In the genomic region with DNA sequence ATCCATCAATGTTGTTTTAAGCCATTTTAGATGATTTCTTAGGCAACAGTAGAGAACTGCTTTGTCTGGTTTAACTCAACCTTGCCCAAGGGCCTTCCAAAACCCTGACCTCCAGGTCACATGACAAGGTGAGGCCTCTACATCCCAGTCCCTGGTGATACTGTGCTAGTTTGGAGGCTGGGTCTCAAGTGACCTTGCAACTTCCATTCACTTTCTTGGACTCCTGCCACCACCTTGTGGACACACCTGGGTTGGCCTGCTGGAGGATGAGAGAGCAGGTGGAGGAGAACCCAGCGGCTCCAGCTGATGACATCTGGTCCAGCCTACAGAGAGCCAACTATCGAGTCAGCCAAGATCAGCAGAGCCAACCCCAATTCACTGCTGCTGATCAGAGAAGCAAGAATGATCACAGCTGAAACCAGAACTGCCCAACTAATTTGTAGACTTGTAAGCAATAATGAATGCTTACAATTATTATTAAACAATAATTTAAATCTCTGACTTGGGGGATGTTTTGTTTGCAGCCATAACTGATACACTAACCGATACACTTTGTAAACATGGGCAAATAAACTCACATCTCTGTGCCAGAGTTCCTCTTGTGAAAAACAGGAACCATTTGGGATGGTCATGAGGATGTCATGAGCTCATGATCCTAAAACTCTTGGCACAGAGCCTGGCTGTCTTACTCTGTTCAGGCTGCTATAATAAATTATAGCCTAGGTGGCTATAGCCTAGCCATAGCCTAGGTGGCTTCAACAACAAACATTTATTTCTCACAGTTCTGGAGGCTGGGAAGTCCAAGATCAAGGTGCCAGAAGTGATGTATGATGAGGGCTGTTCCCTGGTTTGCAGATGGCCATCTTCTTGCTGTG, we compare ENCODE assay signal across 10 cellular contexts. TPM values are rescaled to one million over a fixed set of nuclear protein-coding genes. Genes with fewer than 3 reads are reported as not detected.
A peak's percentile ranks its signal among the peaks of the same experiment; 100 is the strongest.
DNase-seq lines count a peak whose midpoint lies in the region; ATAC-seq and TF ChIP-seq lines count a peak whose summit lies in the region.
"Had no signal": no experiment of that assay in that cellular context is flagged by ENCODE, and none has a peak within 500 bp of the region (broad histone marks: within the 10 kb centered on the region; RNA-seq: fewer than 3 reads in every experiment).

No MANE protein-coding gene starts in this region.

- H3K4me1 ChIP-seq in HCT116 (ENCODE audit: control insufficient read depth in 1 of 2, insufficient read depth in 2 of 2, low read length in 2 of 2): peaks cover 18 to 36% of the 10 kb centered on the region in 2 experiments
- H3K4me1 ChIP-seq in esophagus squamous epithelium: peaks cover 14 to 35% (median 20%) of the 10 kb centered on the region in 3 donors

- H3K9me3 ChIP-seq in HCT116 (ENCODE audit: control insufficient read depth in 1 of 2, insufficient read depth in 1 of 2, low read depth in 1 of 2, low read length in 2 of 2) (peaks cover 4 to 11% of the 10 kb centered on the region in 2 experiments; a peak in 2 of 4 replicates), esophagus squamous epithelium (peaks cover 0 to 6% (median 0%) of the 10 kb centered on the region in 3 donors)

- H3K27me3 ChIP-seq in HCT116 (ENCODE audit: insufficient read depth, low read length) (no peaks in the 10 kb centered on the region), esophagus squamous epithelium (no peaks in the 10 kb centered on the region), brain microvascular endothelial cell (replicated peaks) (no peaks in the 10 kb centered on the region)

- no TSS peak for BruUV-seq in HCT116 (replicated peaks; lab: Mats Ljungman, UMichigan)

- TF ChIP-seq POLR2A in HCT116 (IDR thresholded peaks at IDR 0.05; ENCODE audit: borderline replicate concordance, extremely low read depth, insufficient read depth, insufficient read length): no peak
- no peak for TF ChIP-seq POLR2A in esophagus squamous epithelium (IDR thresholded peaks at IDR 0.05)

- no peaks in the 10 kb centered on the region for H3K79me2 ChIP-seq in HCT116 (ENCODE audit: insufficient read depth, low read length)

- POLR2A ChIA-PET in HCT116 (lab: Charles Lee): no interaction called here
- POLR2A ChIA-PET in activated CD4-positive, alpha-beta memory T cell treated with anti-CD3 and anti-CD28 coated beads, Interleukin-2, amount 10 ng/mL, durations not matched to agents 7 days and 5 days (lab: Charles Lee): interaction anchor here (1.3 to 3.0 kb wide), 5 partner anchors 10 to 75 kb away, joined by 3 to 15 read pairs (median 9); partner anchors contain the start of gene FXYD5

- TF ChIP-seq CTCF in HCT116 (IDR thresholded peaks at IDR 0.05 in 2 of 3, conservative IDR thresholded peaks at IDR 0.05 in 1 of 3; ENCODE audit: borderline replicate concordance in 1 of 3, insufficient read depth in 1 of 3, low read depth in 2 of 3, low read length in 2 of 3): no peak
- TF ChIP-seq CTCF in esophagus squamous epithelium (IDR thresholded peaks at IDR 0.05): peak in 2 of 6 experiments; percentile 3 to 25
- TF ChIP-seq CTCF in brain microvascular endothelial cell (IDR thresholded peaks at IDR 0.05; ENCODE audit: low read depth, low read length, missing control alignments): no peak

- peak; percentile 25; the same call in 1 of the 2 replicates for TF ChIP-seq RAD21 in HCT116 (IDR thresholded peaks at IDR 0.05; ENCODE audit: low read depth)

- WGBS in esophagus squamous epithelium, 2 donors: 57 to 84% methylated on average over 3 of the region's 3 CpGs

- H3K4me3 Mint-ChIP-seq in activated CD4-positive, alpha-beta memory T cell treated with anti-CD3 and anti-CD28 coated beads, Interleukin-2, amount 10 ng/mL, durations not matched to agents 7 days and 5 days: no peak overlapping the region

- DNase-seq in COLO668 (lab: John Stamatoyannopoulos, UW; ENCODE audit: unreplicated experiment): peak; percentile 38
- no peak for DNase-seq in HCT116 (ENCODE audit: low read depth, low spot score)
- peak; percentile 72 for DNase-seq in activated CD4-positive, alpha-beta memory T cell treated with anti-CD3 and anti-CD28 coated beads, Interleukin-2, amount 10 ng/mL, durations not matched to agents 7 days and 5 days
- peak; percentile 22 for DNase-seq in kidney tubule cell (ENCODE audit: low spot score)
- no peak for DNase-seq in glomerular visceral epithelial cell (ENCODE audit: extremely low spot score)
- no peak for DNase-seq in esophagus squamous epithelium (lab: John Stamatoyannopoulos, UW)
- no peak for DNase-seq in cerebellar cortex (ENCODE audit: low spot score)
- no peak for DNase-seq in brain microvascular endothelial cell
- DNase-seq: NCI-H1048 had no signal

- H3K9me3 Mint-ChIP-seq in activated CD4-positive, alpha-beta memory T cell treated with anti-CD3 and anti-CD28 coated beads, Interleukin-2, amount 10 ng/mL, durations not matched to agents 7 days and 5 days: peaks cover 13% of the 10 kb centered on the region

- RAD21 ChIA-PET in HCT116 (lab: Charles Lee; ENCODE audit: low non-redundant PET in 1 of 2, low total read pairs in 2 of 2, uncharacterized antibody in 2 of 2, unreplicated experiment in 2 of 2): no interaction called here

- CTCF ChIA-PET in HCT116 (lab: Charles Lee): no interaction called here
- CTCF ChIA-PET in activated CD4-positive, alpha-beta memory T cell treated with anti-CD3 and anti-CD28 coated beads, Interleukin-2, amount 10 ng/mL, durations not matched to agents 7 days and 5 days (lab: Charles Lee): interaction anchor here (0.9 to 3.1 kb wide), 8 partner anchors 11 to 150 kb away, joined by 3 to 29 read pairs (median 6); partner anchors contain the start of gene FXYD5

- no peaks in the 10 kb centered on the region for H3K36me3 ChIP-seq in HCT116 (ENCODE audit: control insufficient read depth in 1 of 2, insufficient read depth in 2 of 2, low read length in 2 of 2)
- H3K36me3 ChIP-seq in esophagus squamous epithelium: no peaks in the 10 kb centered on the region
- no peaks in the 10 kb centered on the region for H3K36me3 ChIP-seq in brain microvascular endothelial cell (replicated peaks)

- H4K20me1 ChIP-seq in HCT116 (ENCODE audit: insufficient read depth): no peaks in the 10 kb centered on the region

- no peak for ATAC-seq in HCT116

- no peaks in the 10 kb centered on the region for H3K27me3 Mint-ChIP-seq in activated CD4-positive, alpha-beta memory T cell treated with anti-CD3 and anti-CD28 coated beads, Interleukin-2, amount 10 ng/mL, durations not matched to agents 7 days and 5 days

- H3K9me2 ChIP-seq in HCT116 (ENCODE audit: insufficient read depth): no peaks in the 10 kb centered on the region

- H3K9ac ChIP-seq in HCT116 (ENCODE audit: low read length): no peak overlapping the region

- in situ Hi-C loops in brain microvascular endothelial cell (cut with HindIII; ENCODE audit: low pct_ligation_motif_present, low sequenced_read_pairs): no loop called here

- H2AFZ ChIP-seq in HCT116 (ENCODE audit: low read depth, low read length, poor library complexity, severe bottlenecking): no peak overlapping the region

- no peak overlapping the region for H3K4me3 ChIP-seq in HCT116 (replicated peaks in 1 of 2; ENCODE audit: low read depth in 1 of 2, low read length in 2 of 2)
- H3K4me3 ChIP-seq in esophagus squamous epithelium: no peak overlapping the region
- no peak overlapping the region for H3K4me3 ChIP-seq in brain microvascular endothelial cell (ENCODE audit: low read depth, low read length)

- H3K27ac ChIP-seq in HCT116 (ENCODE audit: low read depth, low read length): no peak overlapping the region
- no peak overlapping the region for H3K27ac ChIP-seq in esophagus squamous epithelium
- H3K27ac ChIP-seq in brain microvascular endothelial cell: no peak overlapping the region

- intact Hi-C loops in HCT116 (cut with micrococcal nuclease): no loop called here
- intact Hi-C loops in esophagus squamous epithelium (cut with DNase I): no loop called here

- peaks cover 15% of the 10 kb centered on the region for H3K36me3 Mint-ChIP-seq in activated CD4-positive, alpha-beta memory T cell treated with anti-CD3 and anti-CD28 coated beads, Interleukin-2, amount 10 ng/mL, durations not matched to agents 7 days and 5 days (ENCODE audit: low read depth)

- H3K27ac Mint-ChIP-seq in activated CD4-positive, alpha-beta memory T cell treated with anti-CD3 and anti-CD28 coated beads, Interleukin-2, amount 10 ng/mL, durations not matched to agents 7 days and 5 days: no peak overlapping the region

- H3K4me2 ChIP-seq in HCT116 (ENCODE audit: low read length): no peak overlapping the region

- peaks cover 62% of the 10 kb centered on the region for H3K4me1 Mint-ChIP-seq in activated CD4-positive, alpha-beta memory T cell treated with anti-CD3 and anti-CD28 coated beads, Interleukin-2, amount 10 ng/mL, durations not matched to agents 7 days and 5 days

TF ChIP-seq in HCT116, 20 proteins besides CTCF, POLR2A, EP300 and RAD21 (continues in another document):
- TF ChIP-seq ZNF274 (IDR thresholded peaks at IDR 0.05; ENCODE audit: low read depth, low read length): no peak

RNA-seq across cellular contexts. Expression of gene FAM187B, which starts 11.5 kb away (rescaled TPM):
- not detected for total RNA-seq in HCT116 (2021; ENCODE audit: unreplicated experiment)
- polyA plus RNA-seq in HCT116 (2012): not detected in 2 replicates
- not detected for total RNA-seq in activated CD4-positive, alpha-beta memory T cell treated with anti-CD3 and anti-CD28 coated beads, Interleukin-2, amount 10 ng/mL, durations not matched to agents 7 days and 5 days
- not detected for total RNA-seq in esophagus squamous epithelium
- polyA plus RNA-seq: adipose tissue had no signal

RNA-seq across cellular contexts. Expression of gene LSR, which starts 31.7 kb away (rescaled TPM):
- total RNA-seq in HCT116 (2021; ENCODE audit: unreplicated experiment) (211 TPM), esophagus squamous epithelium (100 to 1,000 TPM in 1 of 4 donors, 10 to 100 TPM in 3; 36.0 to 113 (median 79.4) TPM)
- polyA plus RNA-seq in HCT116 (2012): 486 and 684 TPM in 2 replicates
- total RNA-seq in activated CD4-positive, alpha-beta memory T cell treated with anti-CD3 and anti-CD28 coated beads, Interleukin-2, amount 10 ng/mL, durations not matched to agents 7 days and 5 days: 10 to 100 TPM; 13.2 to 13.3 TPM

RNA-seq across cellular contexts. Expression of gene USF2, which starts 51.7 kb away (rescaled TPM):
- total RNA-seq in HCT116 (2021; ENCODE audit: unreplicated experiment): 98.4 TPM
- 92.9 and 106 TPM in 2 replicates for polyA plus RNA-seq in HCT116 (2012)
- total RNA-seq in activated CD4-positive, alpha-beta memory T cell treated with anti-CD3 and anti-CD28 coated beads, Interleukin-2, amount 10 ng/mL, durations not matched to agents 7 days and 5 days: 100 to 1,000 TPM; 164 to 172 TPM
- 10 to 100 TPM; 56.1 to 79.7 (median 59.0) TPM for total RNA-seq in esophagus squamous epithelium

Comparison
In these comparisons a context has a peak if more than half of its experiments do, and no peak if none do; other contexts are left out.
1. DNase-seq: peak in COLO668 (single experiment), activated CD4-positive, alpha-beta memory T cell treated with anti-CD3 and anti-CD28 coated beads, Interleukin-2, amount 10 ng/mL, durations not matched to agents 7 days and 5 days (single experiment) and kidney tubule cell (single experiment); none in HCT116 (single experiment), glomerular visceral epithelial cell (single experiment), esophagus squamous epithelium (single experiment), cerebellar cortex (single experiment) and brain microvascular endothelial cell (single experiment).